In the genomic region with DNA sequence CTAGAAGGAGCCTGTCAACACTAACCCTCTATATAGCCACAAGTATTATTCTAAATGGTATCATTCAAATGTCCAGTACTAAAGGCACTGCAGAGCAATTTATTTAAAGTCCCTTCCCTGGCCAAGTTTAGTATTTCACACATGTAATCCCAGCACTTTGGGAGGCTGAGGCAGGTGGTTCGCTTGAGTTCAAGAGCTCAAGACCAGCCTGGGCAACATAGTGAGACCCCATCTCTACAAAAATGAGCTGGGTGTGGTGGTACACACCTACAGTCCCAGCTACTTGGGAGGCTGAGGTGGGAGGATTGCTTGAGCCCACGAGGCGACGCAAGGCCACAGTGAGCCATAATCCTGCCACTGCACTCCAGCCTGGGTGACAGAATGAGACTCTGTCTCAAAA, we compare ENCODE assay signal across 17 cellular contexts.
"Had no signal": no experiment of that assay in that cellular context is flagged by ENCODE, and none has a peak within 500 bp of the region (broad histone marks: within the 10 kb centered on the region; RNA-seq: fewer than 3 reads in every experiment).

No MANE protein-coding gene starts in this region.

- H3K9me3 ChIP-seq: adrenal gland, esophagus squamous epithelium, lower lobe of right lung had no signal

- H3K27me3 ChIP-seq: adrenal gland, esophagus squamous epithelium had no signal

- H3K27ac ChIP-seq: adrenal gland, esophagus squamous epithelium, lower lobe of right lung had no signal

- ATAC-seq: activated naive CD4-positive, alpha-beta T cell treated with anti-CD3 and anti-CD28 coated beads, Interleukin-2, amount 50 U/mL, for 72 hours; activated T-cell treated with anti-CD3 and anti-CD28 coated beads, Interleukin-2, amount 50 U/mL, for 72 hours; left colon; lower lobe of right lung; natural killer cell treated with Interleukin-12 subunit alpha and Interleukin-12 subunit beta and Interleukin-15 and Interleukin-18, amount 100 ng/mL, for 72 hours had no signal

- H3K4me3 ChIP-seq: adrenal gland, esophagus squamous epithelium, lower lobe of right lung had no signal

- H3K36me3 ChIP-seq: adrenal gland, lower lobe of right lung had no signal

- H3K27ac Mint-ChIP-seq: activated naive CD4-positive, alpha-beta T cell treated with anti-CD3 and anti-CD28 coated beads, Interleukin-2, amount 50 U/mL, for 72 hours; activated T-cell treated with anti-CD3 and anti-CD28 coated beads, Interleukin-2, amount 50 U/mL, for 72 hours; natural killer cell treated with Interleukin-12 subunit alpha and Interleukin-12 subunit beta and Interleukin-15 and Interleukin-18, amount 100 ng/mL, for 72 hours; stimulated activated naive CD8-positive, alpha-beta T cell treated with anti-CD3 and anti-CD28 coated beads, Interleukin-15, Interleukin-2, amounts not matched to agents 100 ng/mL and 50 ng/mL, for 24 hours; type B pancreatic cell had no signal

- H3K4me3 Mint-ChIP-seq: natural killer cell treated with Interleukin-12 subunit alpha and Interleukin-12 subunit beta and Interleukin-15 and Interleukin-18, amount 100 ng/mL, for 72 hours; stimulated activated naive CD8-positive, alpha-beta T cell treated with anti-CD3 and anti-CD28 coated beads, Interleukin-15, Interleukin-2, amounts not matched to agents 100 ng/mL and 50 ng/mL, for 24 hours had no signal

- H3K27me3 Mint-ChIP-seq: stimulated activated naive CD8-positive, alpha-beta T cell treated with anti-CD3 and anti-CD28 coated beads, Interleukin-15, Interleukin-2, amounts not matched to agents 100 ng/mL and 50 ng/mL, for 24 hours; type B pancreatic cell had no signal

- DNase-seq: activated CD4-positive, alpha-beta T cell treated with anti-CD3 and anti-CD28 coated beads, Interleukin-2, amount 50 U/mL, for 4 hours; activated gamma-delta T cell treated with Interleukin-2 at 50 U/mL for 16 hours; activated T-cell treated with anti-CD3 and anti-CD28 coated beads, Interleukin-2, amount 50 U/mL, for 72 hours; adrenal gland; cerebellar nuclear complex; effector memory CD4-positive, alpha-beta T cell; esophagus squamous epithelium; left colon; lower lobe of right lung; occipital lobe; retina; stimulated activated CD4-positive, alpha-beta T cell treated with anti-CD3 and anti-CD28 coated beads, Interleukin-12 subunit alpha, Interleukin-12 subunit beta, amount 100 ng/mL, for 4 hours; stimulated activated CD4-positive, alpha-beta T cell treated with anti-CD3 and anti-CD28 coated beads, Interleukin-1b, Interleukin-23, amount 100 ng/mL, for 48 hours had no signal

- H3K9me3 Mint-ChIP-seq: activated T-cell treated with anti-CD3 and anti-CD28 coated beads, Interleukin-2, amount 50 U/mL, for 72 hours; natural killer cell treated with Interleukin-12 subunit alpha and Interleukin-12 subunit beta and Interleukin-15 and Interleukin-18, amount 100 ng/mL, for 72 hours; stimulated activated naive CD8-positive, alpha-beta T cell treated with anti-CD3 and anti-CD28 coated beads, Interleukin-15, Interleukin-2, amounts not matched to agents 100 ng/mL and 50 ng/mL, for 24 hours had no signal
